Comparison of ENCODE assay signal across 8 cellular contexts in the genomic region with DNA sequence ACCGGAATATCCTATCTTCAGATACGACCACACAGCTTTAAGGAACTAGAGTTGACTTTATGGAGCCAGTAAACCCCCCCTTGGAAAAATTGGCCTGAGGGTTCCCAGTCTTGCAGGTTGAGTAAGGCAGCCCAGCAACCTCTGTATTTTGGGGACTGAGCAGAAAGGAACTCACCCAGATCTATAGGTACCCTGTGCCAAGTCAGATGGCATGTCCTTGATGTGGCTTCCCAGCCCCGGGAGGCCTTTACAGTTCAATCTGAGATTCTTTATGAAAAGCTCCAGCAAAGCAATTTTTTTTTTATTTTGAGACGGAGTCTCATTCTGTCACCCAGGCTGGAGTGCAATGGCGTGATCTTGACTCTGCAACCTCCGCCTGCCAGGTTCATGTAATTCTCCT.
"Had no signal": no experiment of that assay in that cellular context is flagged by ENCODE, and none has a peak within 500 bp of the region (broad histone marks: within the 10 kb centered on the region; RNA-seq: fewer than 3 reads in every experiment).

No MANE protein-coding gene starts in this region.

- H3K27ac ChIP-seq: GM23248 had no signal

- H3K4me3 ChIP-seq: GM23248, HAP-1 had no signal

- H3K36me3 ChIP-seq: HAP-1 had no signal

- H2AFZ ChIP-seq: GM23248 had no signal

- H3K4me1 ChIP-seq: HAP-1 had no signal

- ATAC-seq: HCT116 had no signal

- DNase-seq: GM23248, GOT3, H7, HFFc6, IMR-90, KBM-7 had no signal

- H3K9me3 ChIP-seq: HAP-1 had no signal
